Comparison of ENCODE assay signal across 12 cellular contexts in genomic region chr12:87136330-87136976, GRCh38.
DNase-seq lines count a peak whose midpoint lies in the region; ATAC-seq and TF ChIP-seq lines count a peak whose summit lies in the region.
"Had no signal": no experiment of that assay in that cellular context is flagged by ENCODE, and none has a peak within 500 bp of the region (broad histone marks: within the 10 kb centered on the region; RNA-seq: fewer than 3 reads in every experiment).

No MANE protein-coding gene starts in this region.

- intact Hi-C loops in sciatic nerve (cut with DNase I) = no loop called here

- POLR2A ChIA-PET in HEK293T (lab: Yijun Ruan, JAX) = no interaction called here

- no peaks in the 10 kb centered on the region for H3K4me1 Mint-ChIP-seq in stimulated activated memory B cell treated with anti-CD40 and anti-IgM and Interleukin-4, amounts not matched to agents 10 μg/mL and 1 μg/mL and 100 μg/mL, for 72 hours
- H3K4me1 Mint-ChIP-seq: activated naive CD8-positive, alpha-beta T cell treated with anti-CD3 and anti-CD28 coated beads, Interleukin-2, amount 50 U/mL, for 24 hours had no signal

- H3K36me3 ChIP-seq in HUES6 (ENCODE audit: control insufficient read depth, insufficient read depth, low read length) (no peaks in the 10 kb centered on the region), fibroblast of lung (ENCODE audit: control insufficient read depth, insufficient read depth, low read length) (no peaks in the 10 kb centered on the region)
- H3K36me3 ChIP-seq: stomach had no signal

- CTCF ChIA-PET in HEK293T (lab: Yijun Ruan, JAX) = no interaction called here

- DNase-seq in RPMI8226 (peak; percentile 14), fibroblast of lung (ENCODE audit: low read depth in 2 of 2) (peak; percentile 64 to 68), sciatic nerve (ENCODE audit: low spot score) (no peak), D341Med (ENCODE audit: low spot score) (no peak), iPS-NIHi7 (ENCODE audit: extremely low spot score) (no peak), HEK293T (ENCODE audit: extremely low spot score) (no peak)
- DNase-seq: activated naive CD8-positive, alpha-beta T cell treated with anti-CD3 and anti-CD28 coated beads, Interleukin-2, amount 50 U/mL, for 24 hours; NCI-H510A; stomach; SW 1271 had no signal

- H3K36me3 Mint-ChIP-seq in stimulated activated memory B cell treated with anti-CD40 and anti-IgM and Interleukin-4, amounts not matched to agents 10 μg/mL and 1 μg/mL and 100 μg/mL, for 72 hours = no peaks in the 10 kb centered on the region

- no peaks in the 10 kb centered on the region for H3K79me2 ChIP-seq in fibroblast of lung (ENCODE audit: control insufficient read depth, insufficient read depth, low read length)

- ATAC-seq in sciatic nerve = peak; percentile 38
- ATAC-seq in stimulated activated memory B cell treated with anti-CD40 and anti-IgM and Interleukin-4, amounts not matched to agents 10 μg/mL and 1 μg/mL and 100 μg/mL, for 72 hours = no peak
- ATAC-seq: activated naive CD8-positive, alpha-beta T cell treated with anti-CD3 and anti-CD28 coated beads, Interleukin-2, amount 50 U/mL, for 24 hours had no signal

- H3K4me1 ChIP-seq in HUES6 (ENCODE audit: control insufficient read depth, insufficient read depth, low read length) = 0 out of 2 replicates have a peak, but pooled peaks cover 8% of the 10 kb centered on the region
- no peaks in the 10 kb centered on the region for H3K4me1 ChIP-seq in fibroblast of lung (ENCODE audit: control insufficient read depth, extremely low read depth, insufficient read depth, low read length)

- H2AFZ ChIP-seq in fibroblast of lung (ENCODE audit: low read length) = peak overlapping the region; percentile 21

- H3K4me3 ChIP-seq in HUES6 (ENCODE audit: low read depth, low read length) (no peak overlapping the region), fibroblast of lung (replicated peaks in 1 of 4; ENCODE audit: control extremely low read depth in 1 of 4, insufficient read depth in 1 of 4, low read depth in 3 of 4, low read length in 4 of 4) (no peak overlapping the region)
- H3K4me3 ChIP-seq: stomach had no signal

- peak overlapping the region; percentile 57; the same call in 1 of the 2 replicates for H3K27ac ChIP-seq in HUES6 (ENCODE audit: low read depth, low read length)
- no peak overlapping the region for H3K27ac ChIP-seq in fibroblast of lung (ENCODE audit: insufficient read depth, low read length)
- H3K27ac ChIP-seq: stomach had no signal

- H3K9me3 ChIP-seq in HUES6 (ENCODE audit: control insufficient read depth, insufficient read depth, low read depth, low read length) (peaks cover 6% of the 10 kb centered on the region), fibroblast of lung (ENCODE audit: control insufficient read depth, insufficient read depth, low read depth, low read length) (no peaks in the 10 kb centered on the region)
- H3K9me3 ChIP-seq: stomach had no signal

- no peak for TF ChIP-seq CTCF in fibroblast of lung (conservative IDR thresholded peaks at IDR 0.05 in 1 of 2, IDR thresholded peaks at IDR 0.05 in 1 of 2; ENCODE audit: low read depth in 1 of 2, low read length in 2 of 2)

- no peaks in the 10 kb centered on the region for H4K20me1 ChIP-seq in fibroblast of lung (ENCODE audit: control insufficient read depth, extremely low read depth, insufficient read depth, low read length)

- H3K4me2 ChIP-seq in fibroblast of lung (ENCODE audit: extremely low read depth, insufficient read depth, low read length) = peak overlapping the region; percentile 5

- no peak overlapping the region for H3K9ac ChIP-seq in HUES6 (ENCODE audit: low read length)
- H3K9ac ChIP-seq in fibroblast of lung (ENCODE audit: insufficient read depth, low read length) = no peak overlapping the region

- H3K27ac Mint-ChIP-seq in stimulated activated memory B cell treated with anti-CD40 and anti-IgM and Interleukin-4, amounts not matched to agents 10 μg/mL and 1 μg/mL and 100 μg/mL, for 72 hours = no peak overlapping the region
- H3K27ac Mint-ChIP-seq: activated naive CD8-positive, alpha-beta T cell treated with anti-CD3 and anti-CD28 coated beads, Interleukin-2, amount 50 U/mL, for 24 hours had no signal

- no peaks in the 10 kb centered on the region for H3K9me3 Mint-ChIP-seq in stimulated activated memory B cell treated with anti-CD40 and anti-IgM and Interleukin-4, amounts not matched to agents 10 μg/mL and 1 μg/mL and 100 μg/mL, for 72 hours

- no peaks in the 10 kb centered on the region for H3K27me3 Mint-ChIP-seq in stimulated activated memory B cell treated with anti-CD40 and anti-IgM and Interleukin-4, amounts not matched to agents 10 μg/mL and 1 μg/mL and 100 μg/mL, for 72 hours
- H3K27me3 Mint-ChIP-seq: activated naive CD8-positive, alpha-beta T cell treated with anti-CD3 and anti-CD28 coated beads, Interleukin-2, amount 50 U/mL, for 24 hours had no signal

- H3K27me3 ChIP-seq in HUES6 (ENCODE audit: control insufficient read depth, insufficient read depth, low read length) = no peaks in the 10 kb centered on the region
- H3K27me3 ChIP-seq in fibroblast of lung (ENCODE audit: control insufficient read depth, insufficient read depth, low read length) = no peaks in the 10 kb centered on the region
- H3K27me3 ChIP-seq: stomach had no signal

- H3K4me3 Mint-ChIP-seq in stimulated activated memory B cell treated with anti-CD40 and anti-IgM and Interleukin-4, amounts not matched to agents 10 μg/mL and 1 μg/mL and 100 μg/mL, for 72 hours = no peak overlapping the region
- H3K4me3 Mint-ChIP-seq: activated naive CD8-positive, alpha-beta T cell treated with anti-CD3 and anti-CD28 coated beads, Interleukin-2, amount 50 U/mL, for 24 hours had no signal

TF ChIP-seq in HEK293T, 16 proteins besides CTCF, POLR2A, EP300 and RAD21:
- no peak for TF ChIP-seq LEF1 (IDR thresholded peaks at IDR 0.05; ENCODE audit: borderline replicate concordance)
- no peak for TF ChIP-seq L3MBTL2 (conservative IDR thresholded peaks at IDR 0.05)
- no peak for TF ChIP-seq FOXM1 (IDR thresholded peaks at IDR 0.05; ENCODE audit: borderline replicate concordance)
- no peak for TF ChIP-seq NFRKB (IDR thresholded peaks at IDR 0.05)
- no peak for TF ChIP-seq SUZ12 (IDR thresholded peaks at IDR 0.05)

Comparison
In these comparisons a context has a peak if more than half of its experiments do, and no peak if none do; other contexts are left out.
1. DNase-seq: peak in RPMI8226 (single experiment) and fibroblast of lung (2 of 2); none in sciatic nerve (single experiment), D341Med (single experiment), iPS-NIHi7 (single experiment) and HEK293T (single experiment).